Comparison of ENCODE assay signal across 29 cellular contexts in the genomic region with DNA sequence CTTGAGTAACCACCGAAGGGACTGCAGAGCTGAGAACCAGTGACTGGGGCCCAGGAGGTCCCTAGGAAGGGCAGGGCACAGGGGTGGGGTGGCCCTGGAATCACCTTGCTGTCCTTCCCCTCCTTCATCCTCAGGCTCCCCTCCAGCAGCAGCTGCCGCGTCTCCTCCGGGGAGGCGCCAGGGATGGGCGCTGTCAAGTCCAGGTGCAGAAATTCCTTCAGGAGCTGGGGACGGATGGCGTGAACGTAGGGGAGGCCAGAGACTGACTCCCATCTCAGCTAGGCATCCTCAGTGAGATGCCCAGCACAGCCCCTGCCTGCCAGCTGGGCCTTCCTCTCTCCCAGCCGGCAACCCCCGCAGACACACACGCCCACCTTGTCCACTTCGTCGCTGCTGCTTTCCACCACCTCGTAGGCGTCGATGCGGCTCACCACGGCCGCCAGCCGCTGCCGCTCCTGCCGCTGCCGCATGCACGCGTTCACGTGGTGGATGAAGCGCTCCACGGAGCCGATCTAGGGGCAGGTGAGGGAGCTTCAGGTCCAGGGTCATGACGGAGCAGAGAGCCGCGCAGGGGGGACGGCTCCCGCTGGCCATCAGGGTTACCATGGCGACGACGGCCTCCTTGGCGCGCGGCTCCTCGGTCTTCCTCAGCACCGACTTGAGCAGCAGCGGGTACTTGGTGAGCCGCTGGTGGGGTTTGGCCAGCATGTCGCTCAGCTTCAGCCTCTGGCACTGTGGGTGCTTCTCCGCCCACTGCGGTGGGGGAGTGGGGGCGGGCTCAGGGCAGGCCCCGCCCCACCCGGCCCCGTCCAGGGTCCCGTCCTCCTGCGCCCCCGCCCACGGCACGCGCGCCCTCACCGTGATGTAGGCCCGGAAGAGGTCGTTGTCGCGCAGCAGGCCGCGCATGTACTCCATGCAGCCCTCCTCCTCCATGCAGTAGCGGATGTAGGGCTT. TPM values are rescaled to one million over a fixed set of nuclear protein-coding genes. Genes with fewer than 3 reads are reported as not detected.
DNase-seq lines count a peak whose midpoint lies in the region; ATAC-seq and TF ChIP-seq lines count a peak whose summit lies in the region.
"Had no signal": no experiment of that assay in that cellular context is flagged by ENCODE, and none has a peak within 500 bp of the region (broad histone marks: within the 10 kb centered on the region; RNA-seq: fewer than 3 reads in every experiment).

No MANE protein-coding gene starts in this region.

- H3K27ac Mint-ChIP-seq in Calu3 (ENCODE audit: unreplicated experiment): no peak overlapping the region
- H3K27ac Mint-ChIP-seq: activated CD4-positive, alpha-beta T cell treated with anti-CD3 and anti-CD28 coated beads, Interleukin-2, amount 10 ng/mL, durations not matched to agents 24 days and 14 days; activated naive CD8-positive, alpha-beta T cell; activated T-helper 2 cell treated with anti-CD3 and anti-CD28 coated beads, Interferon-gamma antibody, Interleukin-2, Interleukin-4, amounts not matched to agents 10 μg/mL and 5 μg/mL and 100 μg/mL, durations not matched to agents 14 hours and 24 hours and 36 hours; CD4-positive, alpha-beta T cell; nephron progenitor cell; progenitor cell of endocrine pancreas had no signal

- H2BK20ac ChIP-seq in IMR-90 (ENCODE audit: low read depth, low read length): no peak overlapping the region

- H3K18ac ChIP-seq in IMR-90 (ENCODE audit: low read depth, low read length): no peak overlapping the region

- no peak overlapping the region for H3K4me3 ChIP-seq in IMR-90 (ENCODE audit: insufficient read depth, low read depth, low read length)
- H3K4me3 ChIP-seq in esophagus squamous epithelium: no peak overlapping the region
- peak overlapping the region; percentile 20 for H3K4me3 ChIP-seq in parathyroid adenoma (ENCODE audit: low read depth, low read length)
- no peak overlapping the region for H3K4me3 ChIP-seq in MG63
- H3K4me3 ChIP-seq: hepatocyte, tibial artery had no signal

- DNase-seq in Calu3: no peak
- DNase-seq in IMR-90: no peak
- no peak for DNase-seq in esophagus squamous epithelium (lab: John Stamatoyannopoulos, UW)
- DNase-seq in MG63: no peak
- no peak for DNase-seq in NOMO-1 treated with DMSO at 0.1 percent for 48 hours (lab: John Stamatoyannopoulos, UW; ENCODE audit: unreplicated experiment)
- DNase-seq in Kasumi-1 (lab: John Stamatoyannopoulos, UW): no peak
- DNase-seq in ecto neural progenitor cell (ENCODE audit: low spot score): no peak
- DNase-seq: activated CD4-positive, alpha-beta T cell treated with anti-CD3 and anti-CD28 coated beads, Interleukin-2, amount 10 ng/mL, durations not matched to agents 24 days and 14 days; activated CD8-positive, alpha-beta memory T cell treated with anti-CD3 and anti-CD28 coated beads for 24 hours; activated T-cell treated with anti-CD3 and anti-CD28 coated beads for 4 hours; AML-193; KBM-7; left cardiac atrium; MM.1S; NCI-H1105 treated with DMSO at 0.1 percent for 48 hours; NCI-H345; nephron progenitor cell; stimulated activated CD4-positive, alpha-beta T cell treated with anti-CD3 and anti-CD28 coated beads, Interleukin-12 subunit alpha, Interleukin-12 subunit beta, amount 100 ng/mL, for 4 hours; stimulated activated CD4-positive, alpha-beta T cell treated with anti-CD3 and anti-CD28 coated beads, Interleukin-2, amount 100 ng/mL, for 48 hours; tibial artery; WERI-Rb-1 had no signal

- 87% methylated on average over 37 of the region's 67 CpGs; no CpG with 5 or more reads in 1 of the 2 experiments for whole genome bisulfite sequencing in IMR-90 (ENCODE audit: extremely low coverage in 2 of 2, insufficient read length in 1 of 2), 2 experiments
- 85 to 87% methylated on average over 4 of the region's 67 CpGs for WGBS in esophagus squamous epithelium, 2 donors

- in situ Hi-C loops in IMR-90 (cut with MboI; ENCODE audit: low sequenced_read_pairs): no loop called here

- H2AFZ ChIP-seq in IMR-90 (replicated peaks; ENCODE audit: low read length, poor library complexity) (peak overlapping the region; percentile 33), parathyroid adenoma (no peak overlapping the region)
- H2AFZ ChIP-seq: hepatocyte had no signal

- no peak overlapping the region for H3K4ac ChIP-seq in IMR-90 (ENCODE audit: low read depth, low read length)

- H3K4me1 ChIP-seq in IMR-90 (ENCODE audit: control insufficient read depth, insufficient read depth, low read length): no peaks in the 10 kb centered on the region
- H3K4me1 ChIP-seq in esophagus squamous epithelium: peaks cover 10 to 33% (median 11%) of the 10 kb centered on the region in 3 donors
- H3K4me1 ChIP-seq in parathyroid adenoma: peaks cover 2% of the 10 kb centered on the region
- H3K4me1 ChIP-seq: tibial artery had no signal

- no peak overlapping the region for H4K91ac ChIP-seq in IMR-90 (ENCODE audit: insufficient read depth, low read depth, low read length)

- peaks cover 23% of the 10 kb centered on the region for H3K36me3 Mint-ChIP-seq in Calu3 (ENCODE audit: insufficient read depth, unreplicated experiment)
- H3K36me3 Mint-ChIP-seq: activated naive CD8-positive, alpha-beta T cell had no signal

- H3K36me3 ChIP-seq in IMR-90 (ENCODE audit: control insufficient read depth, insufficient read depth, low read length) (peaks cover 49% of the 10 kb centered on the region), esophagus squamous epithelium (peaks cover 30 to 98% (median 37%) of the 10 kb centered on the region in 3 donors), parathyroid adenoma (ENCODE audit: control insufficient read depth, insufficient read depth, low read length) (no peaks in the 10 kb centered on the region), MG63 (no peaks in the 10 kb centered on the region)

- H2BK120ac ChIP-seq in IMR-90 (ENCODE audit: low read depth, low read length): no peak overlapping the region

- H3K9ac ChIP-seq in IMR-90 (ENCODE audit: low read depth, low read length): no peak overlapping the region
- no peak overlapping the region for H3K9ac ChIP-seq in parathyroid adenoma

- H3K27me3 Mint-ChIP-seq in Calu3 (ENCODE audit: unreplicated experiment): no peaks in the 10 kb centered on the region
- H3K27me3 Mint-ChIP-seq: activated CD4-positive, alpha-beta T cell treated with anti-CD3 and anti-CD28 coated beads, Interleukin-2, amount 10 ng/mL, durations not matched to agents 24 days and 14 days; activated naive CD8-positive, alpha-beta T cell; CD4-positive, alpha-beta T cell; progenitor cell of endocrine pancreas had no signal

- H3K9me3 ChIP-seq in IMR-90 (ENCODE audit: control insufficient read depth, insufficient read depth, low read length) (no peaks in the 10 kb centered on the region), esophagus squamous epithelium (no peaks in the 10 kb centered on the region), parathyroid adenoma (ENCODE audit: control insufficient read depth, low read length) (no peaks in the 10 kb centered on the region), MG63 (no peaks in the 10 kb centered on the region)
- H3K9me3 ChIP-seq: tibial artery had no signal

- no peaks in the 10 kb centered on the region for H3K9me1 ChIP-seq in IMR-90 (ENCODE audit: insufficient read depth, low read length)

- H3K4me2 ChIP-seq in IMR-90 (ENCODE audit: low read depth, low read length) (no peak overlapping the region), parathyroid adenoma (ENCODE audit: low read length) (peak overlapping the region; percentile 21)
- H3K4me2 ChIP-seq: hepatocyte had no signal

- POLR2A ChIA-PET in IMR-90 (lab: Charles Lee; ENCODE audit: unreplicated experiment): no interaction called here

- no peaks in the 10 kb centered on the region for H3K9me3 Mint-ChIP-seq in Calu3 (ENCODE audit: low read depth, unreplicated experiment)
- H3K9me3 Mint-ChIP-seq: activated CD4-positive, alpha-beta T cell treated with anti-CD3 and anti-CD28 coated beads, Interleukin-2, amount 10 ng/mL, durations not matched to agents 24 days and 14 days; activated T-helper 2 cell treated with anti-CD3 and anti-CD28 coated beads, Interferon-gamma antibody, Interleukin-2, Interleukin-4, amounts not matched to agents 10 μg/mL and 5 μg/mL and 100 μg/mL, durations not matched to agents 14 hours and 24 hours and 36 hours; CD4-positive, alpha-beta T cell; nephron progenitor cell had no signal

- no TSS peak for BruUV-seq in Calu3 (replicated peaks; lab: Mats Ljungman, UMichigan)
- BruUV-seq in IMR-90 (replicated peaks; lab: Mats Ljungman, UMichigan): no TSS peak

- peaks cover 1% of the 10 kb centered on the region for H4K20me1 ChIP-seq in IMR-90 (ENCODE audit: insufficient read depth, low read length)

- no peak overlapping the region for H2BK15ac ChIP-seq in IMR-90 (ENCODE audit: low read depth, low read length)

- no peak overlapping the region for H2AK5ac ChIP-seq in IMR-90 (ENCODE audit: low read depth, low read length)

- H3K79me1 ChIP-seq in IMR-90 (ENCODE audit: low read depth in 1 of 2, low read length in 2 of 2): no peaks in the 10 kb centered on the region

- no peak for TF ChIP-seq RAD21 in IMR-90 (IDR thresholded peaks at IDR 0.05; ENCODE audit: low read length)

- peak overlapping the region; percentile 76 for H3K4me3 Mint-ChIP-seq in Calu3 (ENCODE audit: low read depth, unreplicated experiment)
- H3K4me3 Mint-ChIP-seq: activated CD4-positive, alpha-beta T cell treated with anti-CD3 and anti-CD28 coated beads, Interleukin-2, amount 10 ng/mL, durations not matched to agents 24 days and 14 days; activated naive CD8-positive, alpha-beta T cell; CD4-positive, alpha-beta T cell; nephron progenitor cell had no signal

- TF ChIP-seq POLR2A in IMR-90 (IDR thresholded peaks at IDR 0.05; ENCODE audit: low read depth, low read length) (no peak), esophagus squamous epithelium (IDR thresholded peaks at IDR 0.05) (no peak)

- H3K27me3 ChIP-seq in IMR-90 (ENCODE audit: control insufficient read depth, insufficient read depth, low read length) (no peaks in the 10 kb centered on the region), esophagus squamous epithelium (peaks cover 0 to 10% (median 0%) of the 10 kb centered on the region in 4 donors), parathyroid adenoma (ENCODE audit: control insufficient read depth, insufficient read depth, low read length) (no peaks in the 10 kb centered on the region), MG63 (no peaks in the 10 kb centered on the region)
- H3K27me3 ChIP-seq: hepatocyte had no signal

- no peak overlapping the region for H2AK9ac ChIP-seq in IMR-90 (replicated peaks; ENCODE audit: low read depth, low read length, poor library complexity)

- no peak overlapping the region for H3K14ac ChIP-seq in IMR-90 (replicated peaks; ENCODE audit: low read depth, low read length)

- H3K27ac ChIP-seq in IMR-90 (ENCODE audit: insufficient read depth, low read length): no peak overlapping the region
- H3K27ac ChIP-seq in esophagus squamous epithelium: peak overlapping the region; percentile 91 to 93 (median 92)
- no peak overlapping the region for H3K27ac ChIP-seq in parathyroid adenoma
- H3K27ac ChIP-seq: hepatocyte, tibial artery, WERI-Rb-1 had no signal

- H3K23ac ChIP-seq in IMR-90 (ENCODE audit: low read depth, low read length): no peak overlapping the region

- dilution Hi-C loops in IMR-90 (cut with HindIII; ENCODE audit: low sequenced_read_pairs, unreplicated experiment): no loop called here

- no peak overlapping the region for H3K56ac ChIP-seq in IMR-90 (ENCODE audit: extremely low read depth, insufficient read depth, low read length)

- H4K5ac ChIP-seq in IMR-90 (ENCODE audit: low read depth, low read length): no peak overlapping the region

- TF ChIP-seq CTCF in Calu3 (IDR thresholded peaks at IDR 0.05; ENCODE audit: unreplicated experiment) (no peak), IMR-90 (conservative IDR thresholded peaks at IDR 0.05; ENCODE audit: low read depth, low read length) (no peak), esophagus squamous epithelium (IDR thresholded peaks at IDR 0.05) (no peak), parathyroid adenoma (IDR thresholded peaks at IDR 0.05) (no peak)

- no peak overlapping the region for H2BK5ac ChIP-seq in IMR-90 (ENCODE audit: low read depth, low read length, poor library complexity, severe bottlenecking)

- H4K8ac ChIP-seq in IMR-90 (ENCODE audit: low read depth in 2 of 2, low read length in 2 of 2): no peak overlapping the region

- intact Hi-C loops in Calu3 (cut with micrococcal nuclease; ENCODE audit: unreplicated experiment) (no loop called here), IMR-90 (cut with micrococcal nuclease) (no loop called here), esophagus squamous epithelium (cut with DNase I) (no loop called here)

- CTCF ChIA-PET in Calu3 (lab: Charles Lee): interaction anchor here (1.7 kb wide), 1 partner anchor 84 kb away, joined by 3 read pairs; the partner anchor contains the start of gene NOL9
- CTCF ChIA-PET in IMR-90 (lab: Yijun Ruan, JAX): no interaction called here

- ATAC-seq in IMR-90 (ENCODE audit: low read depth): no peak
- ATAC-seq: left cardiac atrium, sciatic nerve had no signal

- peaks cover 4% of the 10 kb centered on the region for H3K4me1 Mint-ChIP-seq in Calu3 (ENCODE audit: low read depth, unreplicated experiment)

- H3K79me2 ChIP-seq in parathyroid adenoma: no peaks in the 10 kb centered on the region
- H3K79me2 ChIP-seq: hepatocyte had no signal

RNA-seq across cellular contexts. Expression of gene TNFRSF25, which starts 4.4 kb away (rescaled TPM):
- total RNA-seq in Calu3 (2022) (6.4 and 10.1 TPM in 2 replicates), IMR-90 (2012; rRNA removed) (0.83 and 1.3 TPM in 2 replicates), esophagus squamous epithelium (10 to 100 TPM; 22.1 to 47.3 (median 34.3) TPM)
- polyA plus RNA-seq in IMR-90 (2012; rRNA removed): 11.2 and 14.5 TPM in 2 replicates
- 6.5 and 7.5 TPM in 2 replicates for polyA plus RNA-seq in IMR-90 (2012; cell fraction: cytosol; rRNA removed)
- 119 and 293 TPM in 2 replicates for polyA plus RNA-seq in IMR-90 (2012; cell fraction: nucleus; rRNA removed; ENCODE audit: low replicate concordance)
- total RNA-seq in MG63 (2014; rRNA removed; shearing (Covaris generic); ENCODE audit: low replicate concordance): 0.63 TPM in 1 of 2 replicates, not detected in the other

RNA-seq across cellular contexts. Expression of gene PLEKHG5, which starts 21.1 kb away (rescaled TPM):
- total RNA-seq in Calu3 (2022): 5.1 and 7.8 TPM in 2 replicates
- total RNA-seq in IMR-90 (2012; rRNA removed): 4.8 and 5.0 TPM in 2 replicates
- polyA plus RNA-seq in IMR-90 (2012; rRNA removed): 11.6 and 13.7 TPM in 2 replicates
- 4.8 and 7.8 TPM in 2 replicates for polyA plus RNA-seq in IMR-90 (2012; cell fraction: cytosol; rRNA removed)
- polyA plus RNA-seq in IMR-90 (2012; cell fraction: nucleus; rRNA removed; ENCODE audit: low replicate concordance): 61.6 and 111 TPM in 2 replicates
- 10 to 100 TPM; 24.3 to 37.8 (median 32.6) TPM for total RNA-seq in esophagus squamous epithelium
- 0.02 and 1.2 TPM in 2 replicates for total RNA-seq in MG63 (2014; rRNA removed; shearing (Covaris generic); ENCODE audit: low replicate concordance)

RNA-seq across cellular contexts. Expression of gene ESPN, which starts 45.8 kb away (rescaled TPM):
- total RNA-seq in Calu3 (2022) (2.2 and 3.4 TPM in 2 replicates), IMR-90 (2012; rRNA removed) (under 0.01 TPM in 1 of 2 replicates, not detected in the other), esophagus squamous epithelium (10 to 100 TPM; 14.5 to 22.2 (median 18.6) TPM)
- polyA plus RNA-seq in IMR-90 (2012; rRNA removed): 0.02 and 0.03 TPM in 2 replicates
- 0.02 and 0.07 TPM in 2 replicates for polyA plus RNA-seq in IMR-90 (2012; cell fraction: cytosol; rRNA removed)
- polyA plus RNA-seq in IMR-90 (2012; cell fraction: nucleus; rRNA removed; ENCODE audit: low replicate concordance): 0.10 and 0.15 TPM in 2 replicates
- not detected in 2 replicates for total RNA-seq in MG63 (2014; rRNA removed; shearing (Covaris generic); ENCODE audit: low replicate concordance)
- total RNA-seq: A673 had no signal

RNA-seq across cellular contexts. Expression of gene HES2, which starts 50.7 kb away (rescaled TPM):
- not detected in 2 replicates for total RNA-seq in Calu3 (2022)
- not detected in 2 replicates for total RNA-seq in IMR-90 (2012; rRNA removed)
- not detected in 2 replicates for polyA plus RNA-seq in IMR-90 (2012; rRNA removed)
- polyA plus RNA-seq in IMR-90 (2012; cell fraction: cytosol; rRNA removed): 0.01 TPM in 1 of 2 replicates, not detected in the other
- 0.03 and 0.08 TPM in 2 replicates for polyA plus RNA-seq in IMR-90 (2012; cell fraction: nucleus; rRNA removed; ENCODE audit: low replicate concordance)
- total RNA-seq in esophagus squamous epithelium: 10 to 100 TPM; 40.5 to 51.9 (median 50.2) TPM
- 0.59 TPM in 1 of 2 replicates, not detected in the other for total RNA-seq in MG63 (2014; rRNA removed; shearing (Covaris generic); ENCODE audit: low replicate concordance)
- total RNA-seq: A673; CD4-positive, alpha-beta T cell; sciatic nerve had no signal

Comparison
In these comparisons a context has a peak if more than half of its experiments do, and no peak if none do; other contexts are left out.
1. H3K27ac ChIP-seq: peak in esophagus squamous epithelium (4 of 4); none in IMR-90 (single experiment) and parathyroid adenoma (single experiment).